ENCODE assay signal across 1 cellular context in the genomic region with DNA sequence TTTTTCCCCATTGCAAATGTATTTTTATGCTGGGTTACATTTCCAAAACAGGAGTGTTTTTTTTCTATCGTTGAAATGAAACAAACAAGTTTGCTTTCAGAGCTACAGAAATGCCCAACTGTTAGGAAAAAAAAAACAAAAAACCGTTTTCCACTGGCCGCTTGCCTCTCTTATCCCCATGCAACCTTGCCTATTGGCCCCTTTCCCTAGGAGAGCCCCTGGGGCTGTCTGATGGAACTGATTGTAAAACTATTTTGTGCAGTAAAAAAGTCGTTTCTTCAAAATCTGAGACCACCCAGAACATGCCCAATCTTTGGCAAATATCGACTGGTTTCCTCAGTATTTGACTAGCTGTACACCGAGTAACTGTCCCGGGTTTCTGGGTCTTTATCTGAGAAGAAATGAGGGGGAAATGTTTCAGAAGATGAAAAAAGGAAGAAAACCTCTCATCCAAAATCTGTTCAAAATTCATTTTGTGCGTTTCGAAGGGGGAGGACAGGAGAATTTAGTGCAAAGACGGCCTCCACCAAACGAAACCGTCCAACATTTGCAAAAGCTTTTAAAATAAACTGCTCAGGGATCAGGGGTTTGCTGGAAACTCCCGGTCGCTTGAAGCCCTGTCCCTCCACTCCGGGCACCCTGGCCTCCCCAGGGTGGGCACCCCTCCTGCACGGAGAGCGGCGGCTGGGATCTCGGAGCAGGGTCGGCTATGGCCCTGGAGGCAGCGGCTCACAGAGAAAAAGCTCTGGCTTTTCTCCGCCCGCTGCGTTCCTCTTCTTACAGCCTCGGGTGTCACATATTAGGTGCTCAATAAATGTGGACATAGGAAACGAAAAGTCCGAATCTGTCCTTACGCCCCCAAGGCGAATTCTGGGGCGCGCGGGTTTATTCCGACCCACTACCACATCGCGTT.
TF ChIP-seq lines count a peak whose summit lies in the region.

No MANE protein-coding gene starts in this region.

TF ChIP-seq in endothelial cell of umbilical vein, 7 proteins besides CTCF, POLR2A, EP300 and RAD21 (continued from another document):
- TF ChIP-seq, protein P1, sequence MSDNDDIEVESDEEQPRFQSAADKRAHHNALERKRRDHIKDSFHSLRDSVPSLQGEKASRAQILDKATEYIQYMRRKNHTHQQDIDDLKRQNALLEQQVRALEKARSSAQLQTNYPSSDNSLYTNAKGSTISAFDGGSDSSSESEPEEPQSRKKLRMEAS (IDR thresholded peaks at IDR 0.05; ENCODE audit: insufficient read depth, insufficient read length): no peak
- TF ChIP-seq POLR2AphosphoS5 (IDR thresholded peaks at IDR 0.05; ENCODE audit: insufficient read depth, low read depth, low read length): no peak
- no peak for TF ChIP-seq FOS (IDR thresholded peaks at IDR 0.05; ENCODE audit: borderline replicate concordance, insufficient read depth, low read length)
- no peak for TF ChIP-seq EZH2 (IDR thresholded peaks at IDR 0.05; ENCODE audit: borderline replicate concordance, low read depth, low read length, severe bottlenecking)
